In the genomic region with DNA sequence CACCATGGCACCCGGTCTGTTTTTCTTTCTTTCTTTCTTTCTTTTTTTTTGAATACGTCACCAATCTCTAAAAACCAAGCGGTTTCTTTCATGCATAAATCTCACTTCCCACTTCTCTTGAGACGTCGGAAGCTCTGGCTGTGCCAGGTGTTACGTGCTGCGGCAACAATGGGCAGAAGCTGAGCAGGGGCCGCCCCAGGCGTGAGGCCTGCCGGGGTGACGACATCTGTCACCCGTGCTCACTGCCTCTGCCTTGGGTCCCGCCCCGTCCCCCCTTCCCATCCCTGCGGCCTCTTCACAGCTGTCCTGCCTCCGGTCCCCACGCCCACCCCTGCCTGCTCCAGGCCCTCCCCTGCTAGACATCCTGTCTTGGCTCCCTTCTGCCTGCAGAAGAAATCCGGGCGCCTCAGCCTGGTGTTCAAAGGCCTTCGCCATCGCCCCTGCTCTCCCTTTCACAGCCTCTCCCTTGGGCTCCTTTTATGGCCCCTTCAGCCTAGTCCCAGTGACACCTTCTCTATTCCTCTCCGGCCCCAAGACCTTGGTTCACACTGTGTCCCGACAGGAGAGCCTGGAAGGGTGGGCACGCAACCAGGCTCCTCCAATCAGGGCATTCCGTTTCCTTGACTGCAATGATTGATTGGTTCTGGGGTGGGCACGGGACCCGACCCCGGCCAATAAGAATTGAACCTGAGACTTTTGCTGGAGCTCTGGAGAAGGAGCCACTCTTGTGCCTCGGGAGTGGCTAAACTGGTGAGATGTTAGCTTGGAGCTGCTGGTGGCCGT, we compare ENCODE assay signal across 8 cellular contexts. TPM values are rescaled to one million over a fixed set of nuclear protein-coding genes. Genes with fewer than 3 reads are reported as not detected.
DNase-seq lines count a peak whose midpoint lies in the region; ATAC-seq and TF ChIP-seq lines count a peak whose summit lies in the region.

No MANE protein-coding gene starts in this region.

- TF ChIP-seq CTCF in GM10248 (IDR thresholded peaks at IDR 0.05; ENCODE audit: control extremely low read depth, extremely low read depth, low read depth, missing control alignments) (no peak), right lobe of liver (IDR thresholded peaks at IDR 0.05) (no peak), omental fat pad (IDR thresholded peaks at IDR 0.05) (no peak)

- H3K9ac ChIP-seq in Karpas-422 (ENCODE audit: low read length) = peak overlapping the region; percentile 24; the same call in 1 of the 2 replicates

- H3K9me3 Mint-ChIP-seq in activated CD4-positive, alpha-beta memory T cell treated with anti-CD3 and anti-CD28 coated beads, Interleukin-2, amount 10 ng/mL, durations not matched to agents 7 days and 5 days = no peaks in the 10 kb centered on the region

- no peaks in the 10 kb centered on the region for H3K79me2 ChIP-seq in Karpas-422 (ENCODE audit: low read length)

- no peaks in the 10 kb centered on the region for H3K9me2 ChIP-seq in Karpas-422 (replicated peaks; ENCODE audit: insufficient read depth, low read length)

- H4K20me1 ChIP-seq in Karpas-422 (ENCODE audit: insufficient read depth, low read depth, low read length) = no peaks in the 10 kb centered on the region

- peak overlapping the region; percentile 19 for H3K4me2 ChIP-seq in Karpas-422 (ENCODE audit: low read depth, low read length, poor library complexity, severe bottlenecking)

- TF ChIP-seq POLR2A in right lobe of liver (IDR thresholded peaks at IDR 0.05) = no peak

- peaks cover 30% of the 10 kb centered on the region for H3K4me1 ChIP-seq in Karpas-422 (ENCODE audit: low read length)
- H3K4me1 ChIP-seq in right lobe of liver = no peaks in the 10 kb centered on the region

- H3K4me3 ChIP-seq in Karpas-422 (ENCODE audit: low read length) = no peak overlapping the region
- no peak overlapping the region for H3K4me3 ChIP-seq in right lobe of liver

- no peaks in the 10 kb centered on the region for H3K36me3 Mint-ChIP-seq in activated CD4-positive, alpha-beta memory T cell treated with anti-CD3 and anti-CD28 coated beads, Interleukin-2, amount 10 ng/mL, durations not matched to agents 7 days and 5 days (ENCODE audit: low read depth)

- CTCF ChIA-PET in GM10248 (lab: Yijun Ruan, JAX) = interaction anchor here (0.9 to 8.1 kb wide), 9 partner anchors 11 to 173 kb away, joined by 3 to 68 read pairs (median 16); a partner anchor contains a TSS
- CTCF ChIA-PET in activated CD4-positive, alpha-beta memory T cell treated with anti-CD3 and anti-CD28 coated beads, Interleukin-2, amount 10 ng/mL, durations not matched to agents 7 days and 5 days (lab: Charles Lee) = interaction anchor here (0.6 to 3.1 kb wide), 8 partner anchors 49 to 174 kb away, joined by 3 to 19 read pairs (median 4); a partner anchor contains a TSS

- H2AFZ ChIP-seq in Karpas-422 (ENCODE audit: low read length) = peak overlapping the region; percentile 51; the same call in 1 of the 2 replicates

- H3K27ac ChIP-seq in Karpas-422 (ENCODE audit: low read length) (no peak overlapping the region), right lobe of liver (peak overlapping the region in 1 of 3 donors; percentile 13)

- peaks cover 41% of the 10 kb centered on the region for H3K4me1 Mint-ChIP-seq in activated CD4-positive, alpha-beta memory T cell treated with anti-CD3 and anti-CD28 coated beads, Interleukin-2, amount 10 ng/mL, durations not matched to agents 7 days and 5 days

- ATAC-seq in GM21529 (IDR thresholded peaks at IDR 0.05; ENCODE audit: unreplicated experiment) (peak; percentile 75), right lobe of liver (peak; percentile 18 to 46 (median 34)), omental fat pad (ENCODE audit: low FRiP score) (no peak)

- H3K4me3 Mint-ChIP-seq in activated CD4-positive, alpha-beta memory T cell treated with anti-CD3 and anti-CD28 coated beads, Interleukin-2, amount 10 ng/mL, durations not matched to agents 7 days and 5 days = no peak overlapping the region

- H3K36me3 ChIP-seq in Karpas-422 (ENCODE audit: insufficient read depth, low read length) (no peaks in the 10 kb centered on the region), right lobe of liver (no peaks in the 10 kb centered on the region)

- POLR2A ChIA-PET in GM10248 (lab: Yijun Ruan, JAX) = interaction anchor here (0.5 to 0.8 kb wide), 3 partner anchors 19 to 1017 kb away, joined by 3 to 6 read pairs (median 3); a partner anchor contains a TSS
- POLR2A ChIA-PET in activated CD4-positive, alpha-beta memory T cell treated with anti-CD3 and anti-CD28 coated beads, Interleukin-2, amount 10 ng/mL, durations not matched to agents 7 days and 5 days (lab: Charles Lee) = no interaction called here

- peak; percentile 88 for DNase-seq in GM10248 (ENCODE audit: extremely low spot score)
- DNase-seq in Karpas-422 = peak; percentile 81
- DNase-seq in activated CD4-positive, alpha-beta memory T cell treated with anti-CD3 and anti-CD28 coated beads, Interleukin-2, amount 10 ng/mL, durations not matched to agents 7 days and 5 days = peak; percentile 70
- peak in 1 of 3 donors; percentile 54 for DNase-seq in right lobe of liver
- no peak for DNase-seq in omental fat pad (ENCODE audit: low spot score)
- DNase-seq in HK-2 (ENCODE audit: unreplicated experiment) = no peak
- no peak for DNase-seq in superior temporal gyrus (ENCODE audit: extremely low spot score)

- peak overlapping the region; percentile 70 for H3K27ac Mint-ChIP-seq in activated CD4-positive, alpha-beta memory T cell treated with anti-CD3 and anti-CD28 coated beads, Interleukin-2, amount 10 ng/mL, durations not matched to agents 7 days and 5 days

- H3K9me3 ChIP-seq in Karpas-422 (ENCODE audit: low read length) (no peaks in the 10 kb centered on the region), right lobe of liver (no peaks in the 10 kb centered on the region)

- intact Hi-C loops in right lobe of liver (cut with DNase I) = no loop called here

- H3K27me3 Mint-ChIP-seq in activated CD4-positive, alpha-beta memory T cell treated with anti-CD3 and anti-CD28 coated beads, Interleukin-2, amount 10 ng/mL, durations not matched to agents 7 days and 5 days = no peaks in the 10 kb centered on the region

- WGBS in right lobe of liver (ENCODE audit: insufficient coverage, low coverage, low lambda C conversion rate, missing lambda C conversion rate) = 64% methylated on average over 10 of the region's 30 CpGs

- H3K27me3 ChIP-seq in Karpas-422 (ENCODE audit: low read length) (no peaks in the 10 kb centered on the region), right lobe of liver (no peaks in the 10 kb centered on the region)

RNA-seq across cellular contexts. Expression of a gene that starts 4.8 kb away (rescaled TPM):
- total RNA-seq in Karpas-422 (2014; rRNA removed; shearing (Covaris generic); ENCODE audit: low replicate concordance) = not detected in 2 replicates
- total RNA-seq in activated CD4-positive, alpha-beta memory T cell treated with anti-CD3 and anti-CD28 coated beads, Interleukin-2, amount 10 ng/mL, durations not matched to agents 7 days and 5 days = under 1 TPM; 0.45 to 0.65 TPM
- total RNA-seq in right lobe of liver (under 1 TPM in 5 of 6 experiments, not detected in 1; 0.50 to 0.78 (median 0.58) TPM), omental fat pad (1 to 10 TPM; 1.1 to 4.7 (median 2.7) TPM)

RNA-seq across cellular contexts. Expression of a gene that starts 18.6 kb away (rescaled TPM):
- total RNA-seq in Karpas-422 (2014; rRNA removed; shearing (Covaris generic); ENCODE audit: low replicate concordance) = 0.07 and 0.58 TPM in 2 replicates
- total RNA-seq in activated CD4-positive, alpha-beta memory T cell treated with anti-CD3 and anti-CD28 coated beads, Interleukin-2, amount 10 ng/mL, durations not matched to agents 7 days and 5 days = 1 to 10 TPM; 1.4 to 1.8 TPM
- total RNA-seq in right lobe of liver (1 to 10 TPM in 2 of 6 experiments, under 1 TPM in 4; 0.35 to 1.1 (median 0.47) TPM), omental fat pad (1 to 10 TPM; 4.3 to 9.9 (median 8.2) TPM)

RNA-seq across cellular contexts. Expression of a gene that starts 52.8 kb away (rescaled TPM):
- total RNA-seq in Karpas-422 (2014; rRNA removed; shearing (Covaris generic); ENCODE audit: low replicate concordance) = 101 and 204 TPM in 2 replicates
- 100 to 1,000 TPM; 290 to 291 TPM for total RNA-seq in activated CD4-positive, alpha-beta memory T cell treated with anti-CD3 and anti-CD28 coated beads, Interleukin-2, amount 10 ng/mL, durations not matched to agents 7 days and 5 days
- total RNA-seq in right lobe of liver (1 to 10 TPM; 1.5 to 4.3 (median 2.3) TPM), omental fat pad (10 to 100 TPM in 1 of 4 donors, 1 to 10 TPM in 3; 2.9 to 12.3 (median 5.5) TPM)

Comparison
In these comparisons a context has a peak if more than half of its experiments do, and no peak if none do; other contexts are left out.
1. DNase-seq: peak in GM10248 (single experiment), Karpas-422 (single experiment) and activated CD4-positive, alpha-beta memory T cell treated with anti-CD3 and anti-CD28 coated beads, Interleukin-2, amount 10 ng/mL, durations not matched to agents 7 days and 5 days (single experiment); none in omental fat pad (single experiment), HK-2 (single experiment) and superior temporal gyrus (single experiment).